In the genomic region with DNA sequence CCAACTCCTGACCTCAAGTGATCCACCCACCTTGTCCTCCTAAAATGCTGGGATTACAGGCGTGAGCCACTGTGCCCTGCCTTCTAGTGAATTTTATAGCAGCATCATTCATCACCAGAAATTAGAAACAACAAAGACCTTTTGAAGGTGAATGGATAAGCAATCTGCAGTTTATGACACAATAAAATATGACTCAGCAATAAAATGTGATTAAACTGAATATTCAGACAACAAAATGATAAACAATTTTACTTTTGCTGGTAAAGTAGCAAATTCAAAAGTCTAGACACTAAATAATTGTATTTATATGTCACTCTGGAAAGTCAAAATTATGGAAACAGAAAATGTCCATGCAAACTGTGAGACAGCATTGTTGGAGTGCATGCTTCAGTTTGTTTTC, we compare ENCODE assay signal across 23 cellular contexts.
"Had no signal": no experiment of that assay in that cellular context is flagged by ENCODE, and none has a peak within 500 bp of the region (broad histone marks: within the 10 kb centered on the region; RNA-seq: fewer than 3 reads in every experiment).

No MANE protein-coding gene starts in this region.

- DNase-seq: Kasumi-1; MM.1S; NCI-H1092 treated with DMSO at 0.1 percent for 48 hours; NCI-H1436; NCI-H187; NCI-H2029; NCI-H2081 treated with DMSO at 0.1 percent for 48 hours; NCI-H2171; NCI-H226; NCI-H446; NCI-H510A; NCI-H524 treated with DMSO at 0.1 percent for 48 hours; NCI-H69; NCI-H774; NK-92 treated with Interleukin-12 subunit alpha and Interleukin-12 subunit beta, amount 100 ng/mL, for 24 hours; PC-9; Peyer's patch; SJCRH30 had no signal

- H3K4me3 ChIP-seq: PC-9, Peyer's patch, SJCRH30 had no signal

- H3K27me3 ChIP-seq: Peyer's patch, SJCRH30 had no signal

- H3K27ac ChIP-seq: HL-60, KMS-11, PC-9, Peyer's patch, SJCRH30 had no signal

- ATAC-seq: Right ventricle myocardium inferior, SK-N-SH treated with all-trans-retinoic acid at 6 μM for 48 hours had no signal

- H3K9ac ChIP-seq: KMS-11 had no signal

- H3K36me3 ChIP-seq: Peyer's patch, SJCRH30 had no signal

- H3K4me2 ChIP-seq: KMS-11, PC-9 had no signal

- H3K9me3 ChIP-seq: SJCRH30 had no signal

- H2AFZ ChIP-seq: PC-9 had no signal

- H3K4me1 ChIP-seq: Peyer's patch, SJCRH30 had no signal

- FAIRE-seq: HTR-8/SVneo had no signal
